8 cellular contexts compared by ENCODE assay signal in genomic region chr17:44344939-44345496, GRCh38. TPM values are rescaled to one million over a fixed set of nuclear protein-coding genes. Genes with fewer than 3 reads are reported as not detected.
DNase-seq lines count a peak whose midpoint lies in the region; ATAC-seq and TF ChIP-seq lines count a peak whose summit lies in the region.

Gene GRN (plus strand): TSS chr17:44345302. CDS start chr17:44349165, 3,863 bp downstream.

- H3K4me3 ChIP-seq in Peyer's patch (peak within 1 kb of the TSS; percentile 82 to 96 (median 85)), muscle layer of colon (ENCODE audit: low read depth in 1 of 2, low read length in 2 of 2) (peak within 1 kb of the TSS; percentile 77 to 99)

- peak; percentile 99 for DNase-seq in Caki2 (ENCODE audit: low read depth)
- DNase-seq in KBM-7: peak; percentile 97
- peak; percentile 93 to 98 (median 94) for DNase-seq in Peyer's patch
- peak; percentile 89 for DNase-seq in activated T-cell treated with anti-CD3 and anti-CD28 coated beads, Interleukin-2, amount 50 U/mL, for 48 hours
- peak; percentile 67 for DNase-seq in stimulated activated CD8-positive, alpha-beta memory T cell treated with anti-CD3 and anti-CD28 coated beads, Interleukin-7, amount 100 ng/mL, for 24 hours (ENCODE audit: low read depth)

- H3K36me3 ChIP-seq in Peyer's patch (peaks cover 0 to 13% (median 0%) of the 10 kb centered on the region in 3 donors), muscle layer of colon (ENCODE audit: insufficient read depth, low read length) (peaks cover 7% of the 10 kb centered on the region)

- ATAC-seq in GM21447 (IDR thresholded peaks at IDR 0.05; ENCODE audit: unreplicated experiment) (peak; percentile 62), esophagus mucosa (peak; percentile 86)

- TF ChIP-seq POLR2A in Peyer's patch (IDR thresholded peaks at IDR 0.05): peak; percentile 77 to 85

- H3K27ac ChIP-seq in Peyer's patch: peak within 1 kb of the TSS; percentile 81 to 87 (median 87)
- H3K27ac ChIP-seq in muscle layer of colon (ENCODE audit: low read depth, low read length): peak within 1 kb of the TSS; percentile 83

- peak in 1 of 6 experiments; percentile 2 for TF ChIP-seq CTCF in Peyer's patch (IDR thresholded peaks at IDR 0.05)

- no peaks in the 10 kb centered on the region for H3K9me3 ChIP-seq in Peyer's patch
- H3K9me3 ChIP-seq in muscle layer of colon (ENCODE audit: low read length): no peaks in the 10 kb centered on the region

- H3K4me1 ChIP-seq in Peyer's patch: peaks cover 0 to 20% (median 11%) of the 10 kb centered on the region in 4 donors
- peaks cover 16% of the 10 kb centered on the region for H3K4me1 ChIP-seq in muscle layer of colon (ENCODE audit: insufficient read depth, low read length)

- H3K27me3 ChIP-seq in Peyer's patch: no peaks in the 10 kb centered on the region
- H3K27me3 ChIP-seq in muscle layer of colon (ENCODE audit: control insufficient read depth in 1 of 2, insufficient read depth in 2 of 2, low read length in 2 of 2): no peaks in the 10 kb centered on the region

- H3K9ac ChIP-seq in muscle layer of colon (ENCODE audit: low read length): peak within 1 kb of the TSS; percentile 76

- in situ Hi-C loops in Caki2 (cut with HindIII; ENCODE audit: low pct_unique_long_range_greater_than_20kb, low sequenced_read_pairs) (no loop called here), KBM-7 (cut with MboI; ENCODE audit: low pct_unique_long_range_greater_than_20kb, low sequenced_read_pairs) (no loop called here)

RNA-seq across cellular contexts. Expression of gene GRN, which starts in this region (rescaled TPM):
- 454 and 543 TPM in 2 replicates for total RNA-seq in Caki2 (2014; rRNA removed; shearing (Covaris generic); ENCODE audit: low replicate concordance)
- total RNA-seq in Peyer's patch (100 to 1,000 TPM; 145 to 678 (median 492) TPM), esophagus mucosa (767 TPM)

Comparison
In these comparisons a context has a peak if more than half of its experiments do, and no peak if none do; other contexts are left out.
1. Peak in every context shown above with its lines: DNase-seq, ATAC-seq, H3K4me3 ChIP-seq and H3K27ac ChIP-seq.